8 cellular contexts compared by ENCODE assay signal in genomic region chr1:45205910-45206721, GRCh38. TPM values are rescaled to one million over a fixed set of nuclear protein-coding genes. Genes with fewer than 3 reads are reported as not detected.
DNase-seq lines count a peak whose midpoint lies in the region; ATAC-seq and TF ChIP-seq lines count a peak whose summit lies in the region.

Gene ZSWIM5 (minus strand): TSS chr1:45206605. CDS start chr1:45206350, 255 bp downstream.

- H3K4me2 ChIP-seq in OCI-LY3 (ENCODE audit: low read length), result peak within 1 kb of the TSS; percentile 95

- peak within 1 kb of the TSS; percentile 99 for H3K4me3 ChIP-seq in OCI-LY3 (ENCODE audit: low read length)

- H3K27ac Mint-ChIP-seq in activated T-helper 2 cell treated with anti-CD3 and anti-CD28 coated beads, Interferon-gamma antibody, Interleukin-2, Interleukin-4, amounts not matched to agents 10 μg/mL and 5 μg/mL and 100 μg/mL, durations not matched to agents 14 hours and 24 hours and 36 hours, result peak within 1 kb of the TSS; percentile 20
- H3K27ac Mint-ChIP-seq in natural killer cell, result peak within 1 kb of the TSS; percentile 61 to 73
- peak within 1 kb of the TSS; percentile 75 for H3K27ac Mint-ChIP-seq in stimulated activated naive B cell treated with anti-CD40 and anti-IgM and Interleukin-4, amounts not matched to agents 10 μg/mL and 1 μg/mL and 100 μg/mL, for 72 hours

- H3K36me3 ChIP-seq in OCI-LY3 (replicated peaks; ENCODE audit: low read depth, low read length), result no peaks in the 10 kb centered on the region

- H2AFZ ChIP-seq in OCI-LY3 (ENCODE audit: low read depth, low read length), result peak within 1 kb of the TSS; percentile 81; the same call in 1 of the 2 replicates

- peaks cover 51% of the 10 kb centered on the region for H3K27me3 Mint-ChIP-seq in activated T-helper 2 cell treated with anti-CD3 and anti-CD28 coated beads, Interferon-gamma antibody, Interleukin-2, Interleukin-4, amounts not matched to agents 10 μg/mL and 5 μg/mL and 100 μg/mL, durations not matched to agents 14 hours and 24 hours and 36 hours (ENCODE audit: low read depth)
- H3K27me3 Mint-ChIP-seq in natural killer cell (ENCODE audit: low read depth in 2 of 2), result peaks cover 0 to 8% of the 10 kb centered on the region in 2 donors
- peaks cover 22 to 41% of the 10 kb centered on the region in 2 donors for H3K27me3 Mint-ChIP-seq in stimulated activated naive B cell treated with anti-CD40 and anti-IgM and Interleukin-4, amounts not matched to agents 10 μg/mL and 1 μg/mL and 100 μg/mL, for 72 hours

- peaks cover 16% of the 10 kb centered on the region for H3K27me3 ChIP-seq in OCI-LY3 (ENCODE audit: low read depth, low read length)

- intact Hi-C loops in activated T-helper 2 cell treated with anti-CD3 and anti-CD28 coated beads, Interferon-gamma antibody, Interleukin-2, Interleukin-4, amounts not matched to agents 10 μg/mL and 5 μg/mL and 100 μg/mL, durations not matched to agents 14 hours and 24 hours and 36 hours (cut with micrococcal nuclease), result loop anchor here (10.0 kb wide), 3 partner anchors 99 to 289 kb away; partner anchors contain the start of genes HECTD3, TESK2 and UROD
- intact Hi-C loops in natural killer cell (cut with micrococcal nuclease), result no loop called here

- H3K9me3 Mint-ChIP-seq in activated T-helper 2 cell treated with anti-CD3 and anti-CD28 coated beads, Interferon-gamma antibody, Interleukin-2, Interleukin-4, amounts not matched to agents 10 μg/mL and 5 μg/mL and 100 μg/mL, durations not matched to agents 14 hours and 24 hours and 36 hours, result no peaks in the 10 kb centered on the region
- H3K9me3 Mint-ChIP-seq in natural killer cell, result no peaks in the 10 kb centered on the region
- no peaks in the 10 kb centered on the region for H3K9me3 Mint-ChIP-seq in stimulated activated naive B cell treated with anti-CD40 and anti-IgM and Interleukin-4, amounts not matched to agents 10 μg/mL and 1 μg/mL and 100 μg/mL, for 72 hours

- H3K4me3 Mint-ChIP-seq in activated T-helper 2 cell treated with anti-CD3 and anti-CD28 coated beads, Interferon-gamma antibody, Interleukin-2, Interleukin-4, amounts not matched to agents 10 μg/mL and 5 μg/mL and 100 μg/mL, durations not matched to agents 14 hours and 24 hours and 36 hours (ENCODE audit: low read depth), result peak within 1 kb of the TSS; percentile 80
- H3K4me3 Mint-ChIP-seq in natural killer cell, result peak within 1 kb of the TSS; percentile 91
- H3K4me3 Mint-ChIP-seq in stimulated activated naive B cell treated with anti-CD40 and anti-IgM and Interleukin-4, amounts not matched to agents 10 μg/mL and 1 μg/mL and 100 μg/mL, for 72 hours, result peak within 1 kb of the TSS; percentile 86 to 90

- H3K9ac ChIP-seq in OCI-LY3 (ENCODE audit: low read length), result peak within 1 kb of the TSS; percentile 69

- H3K4me1 Mint-ChIP-seq in activated T-helper 2 cell treated with anti-CD3 and anti-CD28 coated beads, Interferon-gamma antibody, Interleukin-2, Interleukin-4, amounts not matched to agents 10 μg/mL and 5 μg/mL and 100 μg/mL, durations not matched to agents 14 hours and 24 hours and 36 hours (ENCODE audit: low read depth), result peaks cover 14% of the 10 kb centered on the region
- H3K4me1 Mint-ChIP-seq in natural killer cell, result peaks cover 16 to 17% of the 10 kb centered on the region in 2 donors
- peaks cover 9 to 18% of the 10 kb centered on the region in 2 donors for H3K4me1 Mint-ChIP-seq in stimulated activated naive B cell treated with anti-CD40 and anti-IgM and Interleukin-4, amounts not matched to agents 10 μg/mL and 1 μg/mL and 100 μg/mL, for 72 hours

- ATAC-seq in HG03280 (IDR thresholded peaks at IDR 0.05; ENCODE audit: unreplicated experiment) (peak; percentile 73), natural killer cell (peak; percentile 77 to 86 (median 82))
- peak; percentile 89 to 91 for ATAC-seq in stimulated activated naive B cell treated with anti-CD40 and anti-IgM and Interleukin-4, amounts not matched to agents 10 μg/mL and 1 μg/mL and 100 μg/mL, for 72 hours (replicated peaks)

- H3K4me1 ChIP-seq in OCI-LY3 (ENCODE audit: low read length), result peaks cover 11% of the 10 kb centered on the region

- TF ChIP-seq CTCF in OCI-LY3 (IDR thresholded peaks at IDR 0.05; ENCODE audit: low read depth, low read length) (no peak), natural killer cell (IDR thresholded peaks at IDR 0.05) (no peak)

- H3K27ac ChIP-seq in OCI-LY3 (ENCODE audit: low read length), result no peak within 1 kb of the TSS

- H3K79me2 ChIP-seq in OCI-LY3 (ENCODE audit: low read length), result no peaks in the 10 kb centered on the region

- DNase-seq in NCI-H187 (lab: John Stamatoyannopoulos, UW) (peak; percentile 39 to 52), NCI-H187 treated with DMSO at 0.1 percent for 48 hours (lab: John Stamatoyannopoulos, UW) (no peak), fibroblast of peridontal ligament (ENCODE audit: extremely low read depth) (peak; percentile 35), natural killer cell (peak; percentile 59)
- peak; percentile 46 for DNase-seq in activated T-helper 2 cell treated with anti-CD3 and anti-CD28 coated beads, Interferon-gamma antibody, Interleukin-2, Interleukin-4, amounts not matched to agents 10 μg/mL and 5 μg/mL and 100 μg/mL, durations not matched to agents 14 hours and 24 hours and 36 hours (ENCODE audit: low spot score)
- peak; percentile 48 for DNase-seq in stimulated activated naive B cell treated with anti-CD40 and anti-IgM and Interleukin-4, amounts not matched to agents 10 μg/mL and 1 μg/mL and 100 μg/mL, for 72 hours

- no peaks in the 10 kb centered on the region for H4K20me1 ChIP-seq in OCI-LY3 (ENCODE audit: insufficient read depth, low read length)

- no peaks in the 10 kb centered on the region for H3K36me3 Mint-ChIP-seq in activated T-helper 2 cell treated with anti-CD3 and anti-CD28 coated beads, Interferon-gamma antibody, Interleukin-2, Interleukin-4, amounts not matched to agents 10 μg/mL and 5 μg/mL and 100 μg/mL, durations not matched to agents 14 hours and 24 hours and 36 hours (ENCODE audit: low read depth)
- H3K36me3 Mint-ChIP-seq in natural killer cell, result no peaks in the 10 kb centered on the region
- H3K36me3 Mint-ChIP-seq in stimulated activated naive B cell treated with anti-CD40 and anti-IgM and Interleukin-4, amounts not matched to agents 10 μg/mL and 1 μg/mL and 100 μg/mL, for 72 hours, result peaks cover 0 to 3% of the 10 kb centered on the region in 2 donors

- no peaks in the 10 kb centered on the region for H3K9me3 ChIP-seq in OCI-LY3 (ENCODE audit: insufficient read depth, low read length)

RNA-seq across cellular contexts. Expression of gene ZSWIM5, which starts in this region (rescaled TPM):
- total RNA-seq in activated T-helper 2 cell treated with anti-CD3 and anti-CD28 coated beads, Interferon-gamma antibody, Interleukin-2, Interleukin-4, amounts not matched to agents 10 μg/mL and 5 μg/mL and 100 μg/mL, durations not matched to agents 14 hours and 24 hours and 36 hours, result 0.14 and 0.21 TPM in 2 replicates
- 1 to 10 TPM; 1.1 to 2.3 (median 1.3) TPM for total RNA-seq in natural killer cell

Comparison
In these comparisons a context has a peak if more than half of its experiments do, and no peak if none do; other contexts are left out.
1. Peak in DNase-seq in activated T-helper 2 cell treated with anti-CD3 and anti-CD28 coated beads, Interferon-gamma antibody, Interleukin-2, Interleukin-4, amounts not matched to agents 10 μg/mL and 5 μg/mL and 100 μg/mL, durations not matched to agents 14 hours and 24 hours and 36 hours; RNA of the gene not detected or under 1 TPM.
2. H3K27ac Mint-ChIP-seq: peak in every context shown above with its lines; median percentile 75 in stimulated activated naive B cell treated with anti-CD40 and anti-IgM and Interleukin-4, amounts not matched to agents 10 μg/mL and 1 μg/mL and 100 μg/mL, for 72 hours; 67 in natural killer cell; 20 in activated T-helper 2 cell treated with anti-CD3 and anti-CD28 coated beads, Interferon-gamma antibody, Interleukin-2, Interleukin-4, amounts not matched to agents 10 μg/mL and 5 μg/mL and 100 μg/mL, durations not matched to agents 14 hours and 24 hours and 36 hours.